In the genomic region with DNA sequence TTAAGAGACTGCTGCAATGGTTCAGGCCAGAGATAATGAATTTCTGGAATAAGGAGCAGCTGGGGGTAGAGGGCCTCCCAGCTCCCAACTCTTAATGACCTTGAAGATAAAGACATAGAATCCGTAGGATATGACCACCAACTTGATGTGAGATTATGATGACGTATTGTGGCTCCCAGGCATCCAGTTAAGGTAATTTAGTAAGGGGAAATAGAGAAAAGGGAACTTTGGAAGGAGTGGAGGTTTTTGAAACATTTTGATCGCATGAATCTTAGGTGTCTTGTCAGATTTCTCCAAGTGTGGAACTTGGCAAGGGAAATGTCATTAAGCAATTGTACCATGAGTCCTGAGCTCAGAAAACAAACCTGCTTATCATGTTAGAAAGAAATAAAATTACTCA, we compare ENCODE assay signal across 22 cellular contexts.
"Had no signal": no experiment of that assay in that cellular context is flagged by ENCODE, and none has a peak within 500 bp of the region (broad histone marks: within the 10 kb centered on the region; RNA-seq: fewer than 3 reads in every experiment).

No MANE protein-coding gene starts in this region.

- H3K27ac ChIP-seq: SJSA1 had no signal

- H3K4me2 ChIP-seq: SK-N-SH had no signal

- H3K27me3 ChIP-seq: SJSA1 had no signal

- H3K9ac ChIP-seq: SK-N-SH had no signal

- H3K4me3 ChIP-seq: SJSA1 had no signal

- FAIRE-seq: RCC 7860 had no signal

- DNase-seq: IMR-90, Kasumi-1, KG1, NCI-H1092, NCI-H1105 treated with DMSO at 0.1 percent for 48 hours, NCI-H1417 treated with DMSO at 0.1 percent for 48 hours, NCI-H146, NCI-H1694 treated with DMSO at 0.1 percent for 48 hours, NCI-H1930, NCI-H2081, NCI-H2107, NCI-H345, NCI-H446 treated with DMSO at 0.1 percent for 48 hours, NCI-H510A treated with DMSO at 0.1 percent for 48 hours, NCI-H526, Right ventricle myocardium superior, RPMI8226, SIG-M5, SK-N-SH, SW 1271 had no signal

- H3K4me1 ChIP-seq: SJSA1 had no signal

- H3K36me3 ChIP-seq: SJSA1 had no signal

- H3K9me3 ChIP-seq: SJSA1, SK-N-SH had no signal

- H3K9me2 ChIP-seq: SK-N-SH had no signal
